ENCODE assay signal across 1 cellular context in the genomic region with DNA sequence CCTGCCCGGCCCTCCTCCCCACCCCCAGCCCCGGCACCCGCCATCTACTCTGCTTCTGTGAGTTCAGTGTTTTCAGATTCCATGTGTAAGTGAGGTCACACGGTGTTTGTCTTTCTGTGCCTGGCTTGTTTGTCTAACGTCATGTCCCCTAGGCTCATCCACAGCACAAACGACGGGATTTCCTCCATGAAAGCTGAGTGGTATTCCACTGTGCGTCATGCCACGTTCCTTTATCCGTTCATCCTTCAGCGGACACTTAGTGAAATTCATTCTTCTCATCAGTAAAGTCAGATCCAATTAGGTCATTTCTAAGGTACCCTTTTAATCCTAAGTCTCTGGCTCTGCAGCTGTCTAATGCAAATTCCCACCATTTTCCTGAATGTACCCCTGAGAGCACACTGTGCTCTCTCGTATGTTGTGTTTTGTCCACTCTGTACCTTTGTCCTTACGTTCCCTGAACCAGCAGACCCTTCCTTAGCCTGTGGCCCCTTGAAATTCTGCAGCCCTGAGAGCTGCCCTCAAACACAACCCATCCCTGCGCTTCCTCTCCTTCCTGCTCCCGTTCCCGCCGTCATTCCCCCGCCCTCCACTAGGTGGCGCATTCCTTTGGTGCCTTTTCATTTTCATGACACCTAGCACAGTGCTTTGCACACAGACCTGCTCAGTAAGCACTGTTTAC.
TF ChIP-seq lines count a peak whose summit lies in the region.

No MANE protein-coding gene starts in this region.

TF ChIP-seq in endothelial cell of umbilical vein, 7 proteins besides CTCF, POLR2A, EP300 and RAD21:
- no peak for TF ChIP-seq FOS (IDR thresholded peaks at IDR 0.05; ENCODE audit: borderline replicate concordance, insufficient read depth, low read length)
- TF ChIP-seq JUN (IDR thresholded peaks at IDR 0.05; ENCODE audit: borderline replicate concordance, insufficient read depth, insufficient read length, low read depth) = no peak
- no peak for TF ChIP-seq MYC (IDR thresholded peaks at IDR 0.05; ENCODE audit: low read depth, low read length)
- TF ChIP-seq GATA2 (IDR thresholded peaks at IDR 0.05; ENCODE audit: insufficient read depth, insufficient read length, low read depth, low read length) = no peak
- TF ChIP-seq POLR2AphosphoS5 (IDR thresholded peaks at IDR 0.05; ENCODE audit: insufficient read depth, low read depth, low read length) = no peak
- no peak for TF ChIP-seq EZH2 (IDR thresholded peaks at IDR 0.05; ENCODE audit: borderline replicate concordance, low read depth, low read length, severe bottlenecking)
- TF ChIP-seq, protein P1, sequence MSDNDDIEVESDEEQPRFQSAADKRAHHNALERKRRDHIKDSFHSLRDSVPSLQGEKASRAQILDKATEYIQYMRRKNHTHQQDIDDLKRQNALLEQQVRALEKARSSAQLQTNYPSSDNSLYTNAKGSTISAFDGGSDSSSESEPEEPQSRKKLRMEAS (IDR thresholded peaks at IDR 0.05; ENCODE audit: insufficient read depth, insufficient read length) = no peak
